ENCODE assay signal across 14 cellular contexts in genomic region chr10:132554053-132554990, GRCh38. TPM values are rescaled to one million over a fixed set of nuclear protein-coding genes. Genes with fewer than 3 reads are reported as not detected.
A peak's percentile ranks its signal among the peaks of the same experiment; 100 is the strongest.
DNase-seq lines count a peak whose midpoint lies in the region; ATAC-seq and TF ChIP-seq lines count a peak whose summit lies in the region.
"Had no signal": no experiment of that assay in that cellular context is flagged by ENCODE, and none has a peak within 500 bp of the region (broad histone marks: within the 10 kb centered on the region; RNA-seq: fewer than 3 reads in every experiment).

No MANE protein-coding gene starts in this region.

- no peak overlapping the region for H3K4ac ChIP-seq in trophoblast cell (ENCODE audit: low read depth, low read length)

- no peak overlapping the region for H2AK5ac ChIP-seq in trophoblast cell (ENCODE audit: low read length)

- H2BK120ac ChIP-seq in trophoblast cell (ENCODE audit: insufficient read depth, low read length, poor library complexity), result no peak overlapping the region

- H4K20me1 ChIP-seq in DOHH2 (ENCODE audit: control insufficient read depth, insufficient read depth, low read depth, low read length), result no peaks in the 10 kb centered on the region
- H4K20me1 ChIP-seq in OCI-LY7 (ENCODE audit: insufficient read depth, low read length), result no peaks in the 10 kb centered on the region

- no peak for TF ChIP-seq CTCF in DOHH2 (IDR thresholded peaks at IDR 0.05; ENCODE audit: low read depth, low read length, poor library complexity, severe bottlenecking)
- TF ChIP-seq CTCF in OCI-LY7 (conservative IDR thresholded peaks at IDR 0.05; ENCODE audit: low read length), result no peak

- peak overlapping the region; percentile 18 for H3K9ac ChIP-seq in trophoblast cell (ENCODE audit: low read length)
- H3K9ac ChIP-seq: SK-N-SH had no signal

- H3K4me1 ChIP-seq in DOHH2 (ENCODE audit: control insufficient read depth, low read length) (peaks cover 65% of the 10 kb centered on the region), OCI-LY7 (ENCODE audit: insufficient read depth, low read length, poor library complexity, severe bottlenecking) (peaks cover 68% of the 10 kb centered on the region), trophoblast cell (ENCODE audit: control insufficient read depth in 1 of 2, insufficient read depth in 2 of 2, low read length in 2 of 2) (peaks cover 0 to 11% of the 10 kb centered on the region in 2 experiments)

- WGBS in trophoblast cell (ENCODE audit: extremely low coverage, insufficient coverage, insufficient read length), result no CpG with 5 or more reads among the region's 19 CpGs

- H3K14ac ChIP-seq in trophoblast cell (ENCODE audit: low read length), result no peak overlapping the region

- DNase-seq in OCI-LY7 (ENCODE audit: low spot score) (no peak), trophoblast cell (no peak), NCI-H2107 treated with DMSO at 0.1 percent for 48 hours (lab: John Stamatoyannopoulos, UW; ENCODE audit: unreplicated experiment) (no peak)
- no peak for DNase-seq in stimulated activated CD4-positive, alpha-beta T cell treated with anti-CD3 and anti-CD28 coated beads, Interleukin-4, amount 100 ng/mL, for 1 hour
- DNase-seq: DMS 273 treated with DMSO at 0.1 percent for 48 hours, NCI-H1436, NCI-H510A, SK-N-SH had no signal

- H3K27ac ChIP-seq in DOHH2 (ENCODE audit: low read depth, low read length) (peak overlapping the region; percentile 83), OCI-LY7 (ENCODE audit: low read depth, low read length, poor library complexity, severe bottlenecking) (no peak overlapping the region), trophoblast cell (ENCODE audit: low read depth, low read length) (no peak overlapping the region)
- H3K27ac ChIP-seq: body of pancreas had no signal

- H2AFZ ChIP-seq in OCI-LY7 (ENCODE audit: low read length) (no peak overlapping the region), trophoblast cell (ENCODE audit: insufficient read depth, low read length, poor library complexity) (no peak overlapping the region)

- H3K9me2 ChIP-seq in DOHH2 (replicated peaks; ENCODE audit: control insufficient read depth, low read length) (no peaks in the 10 kb centered on the region), OCI-LY7 (ENCODE audit: insufficient read depth, low read length) (no peaks in the 10 kb centered on the region)
- H3K9me2 ChIP-seq: SK-N-SH had no signal

- H3K36me3 ChIP-seq in DOHH2 (ENCODE audit: control insufficient read depth, low read length) (no peaks in the 10 kb centered on the region), OCI-LY7 (ENCODE audit: insufficient read depth, low read length) (no peaks in the 10 kb centered on the region), trophoblast cell (ENCODE audit: control insufficient read depth in 1 of 2, insufficient read depth in 2 of 2, low read length in 2 of 2) (no peaks in the 10 kb centered on the region)
- H3K36me3 ChIP-seq: left lung had no signal

- POLR2A ChIA-PET in OCI-LY7 (lab: Charles Lee), result interaction anchor here (0.9 to 1.1 kb wide), 2 partner anchors 15 to 17 kb away, joined by 3 to 8 read pairs; no protein-coding TSS in a partner anchor

- no peak overlapping the region for H4K8ac ChIP-seq in trophoblast cell (ENCODE audit: low read depth, low read length)

- CTCF ChIA-PET in OCI-LY7 (lab: Charles Lee; ENCODE audit: unreplicated experiment), result no interaction called here

- no peak overlapping the region for H2BK12ac ChIP-seq in trophoblast cell (ENCODE audit: low read length)

- no peaks in the 10 kb centered on the region for H3K9me3 ChIP-seq in DOHH2 (ENCODE audit: control insufficient read depth, insufficient read depth, low read length)
- H3K9me3 ChIP-seq in OCI-LY7 (ENCODE audit: low read length), result no peaks in the 10 kb centered on the region
- peaks cover 9% of the 10 kb centered on the region for H3K9me3 ChIP-seq in trophoblast cell (ENCODE audit: insufficient read depth, low read depth, low read length)
- H3K9me3 ChIP-seq: body of pancreas, left lung, SK-N-SH had no signal

- no peak overlapping the region for H4K12ac ChIP-seq in trophoblast cell (ENCODE audit: low read depth, low read length)

- BruUV-seq in OCI-LY7 (replicated peaks; lab: Mats Ljungman, UMichigan), result no TSS peak

- H3K18ac ChIP-seq in trophoblast cell (ENCODE audit: low read length), result peak overlapping the region; percentile 54

- intact Hi-C loops in OCI-LY7 (cut with micrococcal nuclease; ENCODE audit: unreplicated experiment), result no loop called here

- H3K27me3 ChIP-seq in DOHH2 (ENCODE audit: control insufficient read depth, low read length) (no peaks in the 10 kb centered on the region), trophoblast cell (ENCODE audit: insufficient read depth, low read length) (no peaks in the 10 kb centered on the region)
- H3K27me3 ChIP-seq: body of pancreas, left lung had no signal

- no peaks in the 10 kb centered on the region for H3K79me1 ChIP-seq in trophoblast cell (ENCODE audit: low read length)

- 0 out of 2 replicates have a peak, but pooled peaks cover 2% of the 10 kb centered on the region for H3F3A ChIP-seq in DOHH2 (ENCODE audit: control insufficient read depth, insufficient read depth)

- peak overlapping the region; percentile 65 for H3K4me3 ChIP-seq in DOHH2 (ENCODE audit: low read length)
- H3K4me3 ChIP-seq in OCI-LY7 (ENCODE audit: low read depth, low read length, poor library complexity, severe bottlenecking), result no peak overlapping the region
- peak overlapping the region; percentile 64 for H3K4me3 ChIP-seq in trophoblast cell (ENCODE audit: low read depth, low read length)
- H3K4me3 ChIP-seq: body of pancreas, left lung had no signal

- H4K91ac ChIP-seq in trophoblast cell (ENCODE audit: low read depth, low read length), result no peak overlapping the region

- H3K4me2 ChIP-seq in DOHH2 (ENCODE audit: low read length) (peak overlapping the region; percentile 86), OCI-LY7 (ENCODE audit: low read length) (peak overlapping the region; percentile 73; the same call in 1 of the 2 replicates), trophoblast cell (ENCODE audit: low read length) (no peak overlapping the region)
- H3K4me2 ChIP-seq: SK-N-SH had no signal

- H3K79me2 ChIP-seq in DOHH2 (ENCODE audit: control insufficient read depth, low read length) (peaks cover 69% of the 10 kb centered on the region), OCI-LY7 (ENCODE audit: insufficient read depth, low read depth, low read length) (peaks cover 20% of the 10 kb centered on the region; the same call in 1 of the 2 replicates), trophoblast cell (ENCODE audit: control insufficient read depth, insufficient read depth, low read length, poor library complexity) (no peaks in the 10 kb centered on the region)

- ATAC-seq in esophagus mucosa (peak; percentile 12), HG03196 (IDR thresholded peaks at IDR 0.05; ENCODE audit: unreplicated experiment) (no peak), HG03565 (IDR thresholded peaks at IDR 0.05; ENCODE audit: unreplicated experiment) (no peak)
- ATAC-seq: body of pancreas had no signal

- no peak overlapping the region for H2BK5ac ChIP-seq in trophoblast cell (ENCODE audit: low read depth, low read length, poor library complexity)

- no peak overlapping the region for H3K23ac ChIP-seq in trophoblast cell (ENCODE audit: low read length)

RNA-seq across cellular contexts. Expression of gene INPP5A, which starts 16.7 kb away (rescaled TPM):
- total RNA-seq in OCI-LY7 (2014; rRNA removed; shearing (Covaris generic)), result 11.0 and 14.5 TPM in 2 replicates
- total RNA-seq in OCI-LY7 (2022) (15.7 and 18.4 TPM in 2 replicates), esophagus mucosa (14.3 TPM)
- polyA plus RNA-seq in trophoblast cell (2013), result 25.7 and 25.9 TPM in 2 replicates
